In the genomic region with DNA sequence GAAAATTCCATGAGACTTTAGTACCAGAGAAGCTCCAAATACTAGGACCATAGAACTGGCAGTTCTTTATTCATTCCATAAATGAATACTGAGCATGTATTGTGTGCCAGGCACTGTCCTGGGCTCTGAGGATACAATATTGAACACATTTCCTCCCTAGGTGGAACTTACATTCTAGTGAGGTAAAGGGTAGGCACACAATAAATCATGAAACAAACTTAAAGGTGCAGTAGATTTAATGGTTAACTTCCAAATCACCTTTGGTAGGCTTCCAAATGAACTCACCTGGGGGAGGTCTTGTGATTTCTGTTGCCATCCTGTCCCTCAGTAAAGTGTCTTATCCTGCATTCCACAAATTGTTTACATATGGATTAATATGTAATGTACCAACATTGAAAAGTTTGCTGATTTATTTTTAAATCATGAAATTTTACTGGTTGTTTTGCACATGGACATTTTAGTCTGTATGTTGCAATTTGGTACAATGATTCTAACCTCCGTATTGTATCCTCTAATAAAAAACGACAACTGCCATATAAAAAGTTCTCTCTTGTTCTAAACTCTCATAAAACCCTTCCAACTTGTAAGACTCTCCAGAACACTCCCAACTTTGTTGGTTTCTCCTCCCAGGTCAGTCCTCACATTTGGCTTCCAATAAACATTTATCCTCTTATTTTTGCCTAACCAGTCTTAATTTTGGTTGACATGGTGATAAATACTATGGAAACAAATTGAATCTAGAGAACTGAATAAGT, we compare ENCODE assay signal across 37 cellular contexts. TPM values are rescaled to one million over a fixed set of nuclear protein-coding genes. Genes with fewer than 3 reads are reported as not detected.
"Had no signal": no experiment of that assay in that cellular context is flagged by ENCODE, and none has a peak within 500 bp of the region (broad histone marks: within the 10 kb centered on the region; RNA-seq: fewer than 3 reads in every experiment).

No MANE protein-coding gene starts in this region.

- H3K27ac ChIP-seq: adrenal gland, body of pancreas, brain microvascular endothelial cell, breast epithelium, VCaP had no signal

- H3K27me3 ChIP-seq: adrenal gland, body of pancreas, brain microvascular endothelial cell had no signal

- FAIRE-seq: TTC549 had no signal

- H3K4me1 ChIP-seq: adrenal gland, body of pancreas, breast epithelium had no signal

- DNase-seq: activated B cell treated with CpG ODN at 0.5 μM for 24 hours; activated CD4-positive, alpha-beta memory T cell treated with anti-CD3 and anti-CD28 coated beads for 36 hours; activated CD4-positive, alpha-beta T cell treated with anti-CD3 and anti-CD28 coated beads for 4 hours; activated CD4-positive, alpha-beta T cell treated with anti-CD3 and anti-CD28 coated beads, Interleukin-2, amount 50 U/mL, for 1 hour; activated CD4-positive, alpha-beta T cell treated with anti-CD3 and anti-CD28 coated beads, Interleukin-2, amount 50 U/mL, for 4 hours; activated CD4-positive, CD25-positive, alpha-beta regulatory T cell treated with anti-CD3 and anti-CD28 coated beads, Interleukin-2, amount 50 U/mL, for 72 hours; activated CD8-positive, alpha-beta memory T cell treated with anti-CD3 and anti-CD28 coated beads, Interleukin-2, amount 50 U/mL, for 4 hours; activated CD8-positive, alpha-beta T cell treated with anti-CD3 and anti-CD28 coated beads for 36 hours; activated effector memory CD4-positive, alpha-beta T cell treated with anti-CD3 and anti-CD28 coated beads, Interleukin-2, amount 50 U/mL, for 16 hours; activated gamma-delta T cell treated with Interleukin-2 at 50 U/mL for 16 hours; activated naive CD4-positive, alpha-beta T cell; activated naive CD4-positive, alpha-beta T cell treated with anti-CD3 and anti-CD28 coated beads for 36 hours; activated naive CD4-positive, alpha-beta T cell treated with anti-CD3 and anti-CD28 coated beads, Interleukin-2, amount 50 U/mL, for 16 hours; activated naive CD8-positive, alpha-beta T cell treated with anti-CD3 and anti-CD28 coated beads for 36 hours; activated T-cell treated with anti-CD3 and anti-CD28 coated beads for 4 hours; activated T-cell treated with anti-CD3 and anti-CD28 coated beads, Interleukin-2, amount 50 U/mL, for 1 hour; activated T-cell treated with anti-CD3 and anti-CD28 coated beads, Interleukin-2, amount 50 U/mL, for 4 hours; activated T-cell treated with anti-CD3 and anti-CD28 coated beads, Interleukin-2, amount 50 U/mL, for 72 hours; adrenal gland; amniotic stem cell; aorta; body of pancreas; brain microvascular endothelial cell; central memory CD4-positive, alpha-beta T cell; T-helper 1 cell; T-helper 2 cell; T-helper 9 cell had no signal

- H3K36me3 ChIP-seq: adrenal gland, brain microvascular endothelial cell, breast epithelium had no signal

- H3K4me3 ChIP-seq: adrenal gland, body of pancreas, breast epithelium had no signal

- ATAC-seq: activated CD8-positive, alpha-beta T cell treated with anti-CD3 and anti-CD28 coated beads for 36 hours; activated naive CD4-positive, alpha-beta T cell treated with anti-CD3 and anti-CD28 coated beads, Interleukin-2, amount 50 U/mL, for 72 hours; activated T-cell treated with anti-CD3 and anti-CD28 coated beads, Interleukin-2, amount 50 U/mL, for 4 hours; activated T-cell treated with anti-CD3 and anti-CD28 coated beads, Interleukin-2, amount 50 U/mL, for 72 hours; activated T-helper 17 cell treated with anti-CD3 and anti-CD28 coated beads, Interleukin-2, amount 50 U/mL, for 72 hours; body of pancreas had no signal

- H3K9me3 ChIP-seq: adrenal gland, body of pancreas, breast epithelium had no signal

RNA-seq across cellular contexts. Expression of gene MAGEA11, which starts 4.5 kb away (rescaled TPM):
- total RNA-seq: activated B cell treated with CpG ODN at 0.5 μM for 24 hours; activated CD4-positive, alpha-beta memory T cell treated with anti-CD3 and anti-CD28 coated beads for 36 hours; activated CD4-positive, alpha-beta T cell treated with anti-CD3 and anti-CD28 coated beads, Interleukin-2, amount 10 ng/mL, durations not matched to agents 24 days and 14 days; activated CD8-positive, alpha-beta memory T cell treated with anti-CD3 and anti-CD28 coated beads for 36 hours; activated CD8-positive, alpha-beta T cell treated with anti-CD3 and anti-CD28 coated beads for 36 hours; activated naive CD4-positive, alpha-beta T cell treated with anti-CD3 and anti-CD28 coated beads for 36 hours; activated naive CD4-positive, alpha-beta T cell treated with anti-CD3 and anti-CD28 coated beads, Interleukin-2, amount 50 U/mL, for 72 hours; activated naive CD8-positive, alpha-beta T cell treated with anti-CD3 and anti-CD28 coated beads for 36 hours; activated T-cell treated with anti-CD3 and anti-CD28 coated beads, Interleukin-2, amount 50 U/mL, for 4 hours; activated T-cell treated with anti-CD3 and anti-CD28 coated beads, Interleukin-2, amount 50 U/mL, for 72 hours; activated T-helper 1 cell treated with anti-CD3 and anti-CD28 coated beads, Interleukin-12 subunit alpha, Interleukin-12 subunit beta, Interleukin-2, Interleukin-4 antibody, amounts not matched to agents 30 ng/mL and 10 ng/mL and 1 ng/mL, durations not matched to agents 14 hours and 24 hours and 36 hours; activated T-helper 17 cell treated with anti-CD3 and anti-CD28 coated beads, Interleukin-2, amount 50 U/mL, for 72 hours; adrenal gland; aorta; astrocyte; body of pancreas; breast epithelium; cardiac septum had no signal
- polyA plus RNA-seq: adrenal gland, aorta had no signal
